18 cellular contexts compared by ENCODE assay signal in the genomic region with DNA sequence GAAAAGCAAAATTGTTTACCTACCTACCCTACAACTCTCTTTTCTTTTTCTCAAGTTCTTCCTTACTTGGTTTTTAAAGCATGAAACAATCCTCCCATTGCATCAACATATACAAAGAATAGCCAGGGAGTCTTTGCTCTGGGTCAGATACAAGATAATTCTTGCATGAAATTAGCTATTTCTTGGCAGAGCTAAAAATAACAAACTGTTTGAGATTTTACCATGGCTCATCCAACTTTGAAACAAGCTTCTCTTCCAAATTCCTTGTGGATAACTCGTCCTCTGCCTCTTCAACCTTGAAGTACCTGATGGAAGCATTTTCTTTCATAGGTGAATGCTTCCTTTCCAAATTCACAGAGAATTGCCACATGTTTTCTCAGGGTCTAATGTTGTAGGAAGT. TPM values are rescaled to one million over a fixed set of nuclear protein-coding genes. Genes with fewer than 3 reads are reported as not detected.
DNase-seq lines count a peak whose midpoint lies in the region; ATAC-seq and TF ChIP-seq lines count a peak whose summit lies in the region.
"Had no signal": no experiment of that assay in that cellular context is flagged by ENCODE, and none has a peak within 500 bp of the region (broad histone marks: within the 10 kb centered on the region; RNA-seq: fewer than 3 reads in every experiment).

No MANE protein-coding gene starts in this region.

- no peak for TF ChIP-seq RAD21 in SK-N-SH (IDR thresholded peaks at IDR 0.05; ENCODE audit: low read length)

- DNase-seq in activated naive CD4-positive, alpha-beta T cell treated with anti-CD3 and anti-CD28 coated beads for 36 hours: no peak
- DNase-seq in activated naive CD4-positive, alpha-beta T cell (lab: John Stamatoyannopoulos, UW): no peak
- no peak for DNase-seq in activated naive CD8-positive, alpha-beta T cell treated with anti-CD3 and anti-CD28 coated beads, Interleukin-2, amount 10 ng/mL, durations not matched to agents 7 days and 5 days
- DNase-seq in fibroblast of the aortic adventitia (ENCODE audit: low read depth) (peak; percentile 73), COR-L47 (lab: John Stamatoyannopoulos, UW) (no peak), DMS153 treated with DMSO at 0.1 percent for 48 hours (lab: John Stamatoyannopoulos, UW; ENCODE audit: unreplicated experiment) (no peak), SK-N-SH (no peak)
- DNase-seq in stimulated activated naive CD8-positive, alpha-beta T cell treated with anti-CD3 and anti-CD28 coated beads, Interleukin-15, amount 100 ng/mL, for 72 hours: no peak
- DNase-seq: Caco-2, colonic mucosa, GDM1, H7, left lung, MM.1S, NCI-H1930, NCI-H524 treated with DMSO at 0.1 percent for 48 hours had no signal

- H3K27me3 Mint-ChIP-seq in activated naive CD4-positive, alpha-beta T cell treated with anti-CD3 and anti-CD28 coated beads for 36 hours (ENCODE audit: low read depth): no peaks in the 10 kb centered on the region
- no peaks in the 10 kb centered on the region for H3K27me3 Mint-ChIP-seq in activated naive CD8-positive, alpha-beta T cell treated with anti-CD3 and anti-CD28 coated beads, Interleukin-2, amount 10 ng/mL, durations not matched to agents 7 days and 5 days
- no peaks in the 10 kb centered on the region for H3K27me3 Mint-ChIP-seq in stimulated activated naive CD8-positive, alpha-beta T cell treated with anti-CD3 and anti-CD28 coated beads, Interleukin-15, amount 100 ng/mL, for 72 hours

- H3K4me1 Mint-ChIP-seq in activated naive CD4-positive, alpha-beta T cell treated with anti-CD3 and anti-CD28 coated beads for 36 hours (ENCODE audit: low read depth): peaks cover 35% of the 10 kb centered on the region
- H3K4me1 Mint-ChIP-seq in activated naive CD8-positive, alpha-beta T cell treated with anti-CD3 and anti-CD28 coated beads, Interleukin-2, amount 10 ng/mL, durations not matched to agents 7 days and 5 days: peaks cover 26% of the 10 kb centered on the region
- peaks cover 54% of the 10 kb centered on the region for H3K4me1 Mint-ChIP-seq in stimulated activated naive CD8-positive, alpha-beta T cell treated with anti-CD3 and anti-CD28 coated beads, Interleukin-15, amount 100 ng/mL, for 72 hours

- H3K4me3 ChIP-seq in fibroblast of the aortic adventitia (ENCODE audit: low read depth, low read length): no peak overlapping the region
- no peak overlapping the region for H3K4me3 ChIP-seq in SK-N-SH (ENCODE audit: low read depth in 2 of 2, low read length in 1 of 2)
- H3K4me3 ChIP-seq: colonic mucosa, left lung, SK-N-MC, vagina had no signal

- no peak overlapping the region for H3K4me2 ChIP-seq in SK-N-SH

- TF ChIP-seq CTCF in fibroblast of the aortic adventitia (IDR thresholded peaks at IDR 0.05; ENCODE audit: insufficient read depth, low read length): no peak
- no peak for TF ChIP-seq CTCF in SK-N-SH (IDR thresholded peaks at IDR 0.05)

- no peak overlapping the region for H3K27ac Mint-ChIP-seq in activated naive CD4-positive, alpha-beta T cell treated with anti-CD3 and anti-CD28 coated beads for 36 hours
- peak overlapping the region; percentile 65 for H3K27ac Mint-ChIP-seq in activated naive CD8-positive, alpha-beta T cell treated with anti-CD3 and anti-CD28 coated beads, Interleukin-2, amount 10 ng/mL, durations not matched to agents 7 days and 5 days
- H3K27ac Mint-ChIP-seq in stimulated activated naive CD8-positive, alpha-beta T cell treated with anti-CD3 and anti-CD28 coated beads, Interleukin-15, amount 100 ng/mL, for 72 hours: peak overlapping the region in 1 of 2 donors; percentile 44

- no peak overlapping the region for H3K9ac ChIP-seq in SK-N-SH

- H3F3A ChIP-seq in SK-N-SH (replicated peaks; ENCODE audit: insufficient read depth): peaks cover 3% of the 10 kb centered on the region

- H3K36me3 Mint-ChIP-seq in activated naive CD4-positive, alpha-beta T cell treated with anti-CD3 and anti-CD28 coated beads for 36 hours (ENCODE audit: low read depth): no peaks in the 10 kb centered on the region
- H3K36me3 Mint-ChIP-seq in activated naive CD8-positive, alpha-beta T cell treated with anti-CD3 and anti-CD28 coated beads, Interleukin-2, amount 10 ng/mL, durations not matched to agents 7 days and 5 days: peaks cover 10% of the 10 kb centered on the region

- POLR2A ChIA-PET in activated naive CD8-positive, alpha-beta T cell treated with anti-CD3 and anti-CD28 coated beads, Interleukin-2, amount 10 ng/mL, durations not matched to agents 7 days and 5 days (lab: Charles Lee): no interaction called here
- POLR2A ChIA-PET in SK-N-SH (lab: Yijun Ruan, JAX): no interaction called here

- no peaks in the 10 kb centered on the region for H4K20me1 ChIP-seq in SK-N-SH (ENCODE audit: insufficient read depth)

- no peak overlapping the region for H3K27ac ChIP-seq in SK-N-SH (ENCODE audit: low read depth in 2 of 2, low read length in 1 of 2)
- H3K27ac ChIP-seq: left lung, SK-N-MC, vagina had no signal

- H3K4me3 Mint-ChIP-seq in activated naive CD4-positive, alpha-beta T cell treated with anti-CD3 and anti-CD28 coated beads for 36 hours: peak overlapping the region; percentile 1
- H3K4me3 Mint-ChIP-seq in activated naive CD8-positive, alpha-beta T cell treated with anti-CD3 and anti-CD28 coated beads, Interleukin-2, amount 10 ng/mL, durations not matched to agents 7 days and 5 days: peak overlapping the region; percentile 35
- peak overlapping the region; percentile 44 to 49 for H3K4me3 Mint-ChIP-seq in stimulated activated naive CD8-positive, alpha-beta T cell treated with anti-CD3 and anti-CD28 coated beads, Interleukin-15, amount 100 ng/mL, for 72 hours

- H3K9me2 ChIP-seq in SK-N-SH: no peaks in the 10 kb centered on the region

- peaks cover 0 to under 1% of the 10 kb centered on the region in 2 experiments; a peak in 1 of 4 replicates for H3K4me1 ChIP-seq in SK-N-SH (ENCODE audit: control insufficient read depth in 1 of 2, insufficient read depth in 2 of 2, low read depth in 1 of 2, low read length in 1 of 2)
- H3K4me1 ChIP-seq: colonic mucosa, vagina had no signal

- H3K9me3 Mint-ChIP-seq in activated naive CD4-positive, alpha-beta T cell treated with anti-CD3 and anti-CD28 coated beads for 36 hours: no peaks in the 10 kb centered on the region
- H3K9me3 Mint-ChIP-seq in activated naive CD8-positive, alpha-beta T cell treated with anti-CD3 and anti-CD28 coated beads, Interleukin-2, amount 10 ng/mL, durations not matched to agents 7 days and 5 days: peaks cover 5% of the 10 kb centered on the region
- no peaks in the 10 kb centered on the region for H3K9me3 Mint-ChIP-seq in stimulated activated naive CD8-positive, alpha-beta T cell treated with anti-CD3 and anti-CD28 coated beads, Interleukin-15, amount 100 ng/mL, for 72 hours

- no peak overlapping the region for H2AFZ ChIP-seq in SK-N-SH (ENCODE audit: low read depth)

- intact Hi-C loops in activated naive CD4-positive, alpha-beta T cell treated with anti-CD3 and anti-CD28 coated beads for 36 hours (cut with micrococcal nuclease): no loop called here

- ATAC-seq in activated naive CD8-positive, alpha-beta T cell treated with anti-CD3 and anti-CD28 coated beads, Interleukin-2, amount 10 ng/mL, durations not matched to agents 7 days and 5 days (ENCODE audit: low read depth): no peak
- ATAC-seq in stimulated activated naive CD8-positive, alpha-beta T cell treated with anti-CD3 and anti-CD28 coated beads, Interleukin-15, amount 100 ng/mL, for 72 hours: no peak
- ATAC-seq: left lung had no signal

- H3K9me3 ChIP-seq in SK-N-SH: no peaks in the 10 kb centered on the region
- H3K9me3 ChIP-seq: Caco-2, colonic mucosa, left lung, vagina had no signal

- WGBS in SK-N-SH (ENCODE audit: low lambda C conversion rate): 70% methylated on average over 1 of the region's 1 CpG

- no peak for TF ChIP-seq EP300 in SK-N-SH (IDR thresholded peaks at IDR 0.05; ENCODE audit: borderline replicate concordance in 1 of 2, low read depth in 1 of 2, low read length in 1 of 2)

- H3K79me2 ChIP-seq in SK-N-SH (ENCODE audit: insufficient read depth): no peaks in the 10 kb centered on the region

- H3K36me3 ChIP-seq in SK-N-SH (replicated peaks in 1 of 2; ENCODE audit: control insufficient read depth in 1 of 2, insufficient read depth in 2 of 2, low read length in 1 of 2): no peaks in the 10 kb centered on the region
- H3K36me3 ChIP-seq: colonic mucosa, left lung, vagina had no signal

- no peaks in the 10 kb centered on the region for H3K27me3 ChIP-seq in SK-N-SH (ENCODE audit: insufficient read depth)
- H3K27me3 ChIP-seq: colonic mucosa, left lung, vagina had no signal

- CTCF ChIA-PET in activated naive CD4-positive, alpha-beta T cell treated with anti-CD3 and anti-CD28 coated beads for 36 hours (lab: Charles Lee): interaction anchor here (0.6 kb wide), 1 partner anchor 30 kb away, joined by 4 read pairs; no protein-coding TSS in a partner anchor
- CTCF ChIA-PET in SK-N-SH (lab: Yijun Ruan, JAX): no interaction called here

TF ChIP-seq in SK-N-SH, 30 proteins besides CTCF, POLR2A, EP300 and RAD21:
- TF ChIP-seq RCOR1 (IDR thresholded peaks at IDR 0.05; ENCODE audit: low read length): no peak
TF ChIP-seq in SK-N-SH: peak in this region for 0.

RNA-seq across cellular contexts. Expression of gene CBLB, which starts 9.2 kb away (rescaled TPM):
- 10 to 100 TPM; 72.8 to 78.9 TPM for total RNA-seq in activated naive CD4-positive, alpha-beta T cell treated with anti-CD3 and anti-CD28 coated beads for 36 hours
- total RNA-seq in activated naive CD8-positive, alpha-beta T cell treated with anti-CD3 and anti-CD28 coated beads, Interleukin-2, amount 10 ng/mL, durations not matched to agents 7 days and 5 days: 100 to 1,000 TPM; 146 to 157 TPM
- total RNA-seq in fibroblast of the aortic adventitia (ENCODE audit: low replicate concordance): 63.9 and 70.3 TPM in 2 replicates
- 4.4 and 5.1 TPM in 2 replicates for polyA plus RNA-seq in SK-N-SH (2012; rRNA removed)
- polyA plus RNA-seq in SK-N-SH (2012; cell fraction: cytosol; rRNA removed): 3.5 TPM in 2 replicates
- polyA plus RNA-seq in SK-N-SH (2012; cell fraction: nucleus; rRNA removed): 13.9 and 16.6 TPM in 2 replicates
